1 cellular context compared by ENCODE assay signal in the genomic region with DNA sequence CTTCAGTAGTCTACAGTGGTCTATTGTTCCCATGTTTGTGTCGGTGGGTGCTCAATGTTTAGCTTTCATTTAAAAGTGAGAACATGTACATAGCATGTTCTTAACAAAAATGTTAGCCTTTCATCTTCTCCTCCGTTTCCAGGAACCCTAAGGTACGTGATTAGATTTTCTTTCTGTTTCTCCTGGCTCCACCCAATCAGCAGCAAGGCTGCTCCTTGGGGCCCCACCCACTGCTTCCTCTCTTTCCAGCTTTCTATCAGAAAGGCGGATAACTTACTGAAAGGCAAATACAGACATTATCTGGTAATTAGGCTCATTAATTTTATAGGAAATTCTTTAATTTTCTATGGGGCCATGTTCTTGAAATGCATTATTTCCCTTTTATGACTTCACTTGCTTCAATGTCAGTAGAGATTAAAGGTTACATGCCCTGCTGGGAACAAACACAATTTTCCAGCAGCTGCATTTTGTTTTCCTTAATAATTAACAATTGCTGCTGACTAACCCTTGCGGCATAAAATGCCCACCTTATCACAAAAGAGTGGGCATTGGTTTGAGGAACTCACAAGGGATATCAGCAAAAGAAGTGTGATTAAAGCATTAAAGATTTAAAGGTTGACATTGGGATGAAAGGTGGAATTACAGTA.
TF ChIP-seq lines count a peak whose summit lies in the region.

No MANE protein-coding gene starts in this region.

TF ChIP-seq in GM23338, 12 proteins besides CTCF, POLR2A, EP300 and RAD21 (continued from another document):
- TF ChIP-seq, protein P1, sequence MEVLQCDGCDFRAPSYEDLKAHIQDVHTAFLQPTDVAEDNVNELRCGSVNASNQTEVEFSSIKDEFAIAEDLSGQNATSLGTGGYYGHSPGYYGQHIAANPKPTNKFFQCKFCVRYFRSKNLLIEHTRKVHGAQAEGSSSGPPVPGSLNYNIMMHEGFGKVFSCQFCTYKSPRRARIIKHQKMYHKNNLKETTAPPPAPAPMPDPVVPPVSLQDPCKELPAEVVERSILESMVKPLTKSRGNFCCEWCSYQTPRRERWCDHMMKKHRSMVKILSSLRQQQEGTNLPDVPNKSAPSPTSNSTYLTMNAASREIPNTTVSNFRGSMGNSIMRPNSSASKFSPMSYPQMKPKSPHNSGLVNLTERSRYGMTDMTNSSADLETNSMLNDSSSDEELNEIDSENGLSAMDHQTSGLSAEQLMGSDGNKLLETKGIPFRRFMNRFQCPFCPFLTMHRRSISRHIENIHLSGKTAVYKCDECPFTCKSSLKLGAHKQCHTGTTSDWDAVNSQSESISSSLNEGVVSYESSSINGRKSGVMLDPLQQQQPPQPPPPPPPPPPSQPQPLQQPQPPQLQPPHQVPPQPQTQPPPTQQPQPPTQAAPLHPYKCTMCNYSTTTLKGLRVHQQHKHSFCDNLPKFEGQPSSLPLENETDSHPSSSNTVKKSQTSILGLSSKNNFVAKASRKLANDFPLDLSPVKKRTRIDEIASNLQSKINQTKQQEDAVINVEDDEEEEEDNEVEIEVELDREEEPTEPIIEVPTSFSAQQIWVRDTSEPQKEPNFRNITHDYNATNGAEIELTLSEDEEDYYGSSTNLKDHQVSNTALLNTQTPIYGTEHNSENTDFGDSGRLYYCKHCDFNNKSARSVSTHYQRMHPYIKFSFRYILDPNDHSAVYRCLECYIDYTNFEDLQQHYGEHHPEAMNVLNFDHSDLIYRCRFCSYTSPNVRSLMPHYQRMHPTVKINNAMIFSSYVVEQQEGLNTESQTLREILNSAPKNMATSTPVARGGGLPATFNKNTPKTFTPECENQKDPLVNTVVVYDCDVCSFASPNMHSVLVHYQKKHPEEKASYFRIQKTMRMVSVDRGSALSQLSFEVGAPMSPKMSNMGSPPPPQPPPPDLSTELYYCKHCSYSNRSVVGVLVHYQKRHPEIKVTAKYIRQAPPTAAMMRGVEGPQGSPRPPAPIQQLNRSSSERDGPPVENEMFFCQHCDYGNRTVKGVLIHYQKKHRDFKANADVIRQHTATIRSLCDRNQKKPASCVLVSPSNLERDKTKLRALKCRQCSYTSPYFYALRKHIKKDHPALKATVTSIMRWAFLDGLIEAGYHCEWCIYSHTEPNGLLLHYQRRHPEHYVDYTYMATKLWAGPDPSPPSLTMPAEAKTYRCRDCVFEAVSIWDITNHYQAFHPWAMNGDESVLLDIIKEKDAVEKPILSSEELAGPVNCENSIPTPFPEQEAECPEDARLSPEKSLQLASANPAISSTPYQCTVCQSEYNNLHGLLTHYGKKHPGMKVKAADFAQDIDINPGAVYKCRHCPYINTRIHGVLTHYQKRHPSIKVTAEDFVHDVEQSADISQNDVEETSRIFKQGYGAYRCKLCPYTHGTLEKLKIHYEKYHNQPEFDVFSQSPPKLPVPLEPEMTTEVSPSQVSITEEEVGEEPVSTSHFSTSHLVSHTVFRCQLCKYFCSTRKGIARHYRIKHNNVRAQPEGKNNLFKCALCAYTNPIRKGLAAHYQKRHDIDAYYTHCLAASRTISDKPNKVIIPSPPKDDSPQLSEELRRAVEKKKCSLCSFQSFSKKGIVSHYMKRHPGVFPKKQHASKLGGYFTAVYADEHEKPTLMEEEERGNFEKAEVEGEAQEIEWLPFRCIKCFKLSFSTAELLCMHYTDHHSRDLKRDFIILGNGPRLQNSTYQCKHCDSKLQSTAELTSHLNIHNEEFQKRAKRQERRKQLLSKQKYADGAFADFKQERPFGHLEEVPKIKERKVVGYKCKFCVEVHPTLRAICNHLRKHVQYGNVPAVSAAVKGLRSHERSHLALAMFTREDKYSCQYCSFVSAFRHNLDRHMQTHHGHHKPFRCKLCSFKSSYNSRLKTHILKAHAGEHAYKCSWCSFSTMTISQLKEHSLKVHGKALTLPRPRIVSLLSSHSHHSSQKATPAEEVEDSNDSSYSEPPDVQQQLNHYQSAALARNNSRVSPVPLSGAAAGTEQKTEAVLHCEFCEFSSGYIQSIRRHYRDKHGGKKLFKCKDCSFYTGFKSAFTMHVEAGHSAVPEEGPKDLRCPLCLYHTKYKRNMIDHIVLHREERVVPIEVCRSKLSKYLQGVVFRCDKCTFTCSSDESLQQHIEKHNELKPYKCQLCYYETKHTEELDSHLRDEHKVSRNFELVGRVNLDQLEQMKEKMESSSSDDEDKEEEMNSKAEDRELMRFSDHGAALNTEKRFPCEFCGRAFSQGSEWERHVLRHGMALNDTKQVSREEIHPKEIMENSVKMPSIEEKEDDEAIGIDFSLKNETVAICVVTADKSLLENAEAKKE (CRISPR knock-in tag; IDR thresholded peaks at IDR 0.05): no peak
- TF ChIP-seq POLR2AphosphoS5 (IDR thresholded peaks at IDR 0.05; ENCODE audit: low read depth) (no peak), EZH2 (IDR thresholded peaks at IDR 0.05; ENCODE audit: low read depth, unreplicated experiment) (no peak), STAT1 (IDR thresholded peaks at IDR 0.05; ENCODE audit: unreplicated experiment) (no peak), CREB1 (CRISPR knock-in tag; IDR thresholded peaks at IDR 0.05; ENCODE audit: low read depth) (no peak), ZNF114 (CRISPR knock-in tag; IDR thresholded peaks at IDR 0.05) (no peak), ZNF331 (CRISPR knock-in tag; IDR thresholded peaks at IDR 0.05; ENCODE audit: low read depth) (no peak), NANOG (IDR thresholded peaks at IDR 0.05; ENCODE audit: borderline replicate concordance) (no peak)
- TF ChIP-seq, protein P2, sequence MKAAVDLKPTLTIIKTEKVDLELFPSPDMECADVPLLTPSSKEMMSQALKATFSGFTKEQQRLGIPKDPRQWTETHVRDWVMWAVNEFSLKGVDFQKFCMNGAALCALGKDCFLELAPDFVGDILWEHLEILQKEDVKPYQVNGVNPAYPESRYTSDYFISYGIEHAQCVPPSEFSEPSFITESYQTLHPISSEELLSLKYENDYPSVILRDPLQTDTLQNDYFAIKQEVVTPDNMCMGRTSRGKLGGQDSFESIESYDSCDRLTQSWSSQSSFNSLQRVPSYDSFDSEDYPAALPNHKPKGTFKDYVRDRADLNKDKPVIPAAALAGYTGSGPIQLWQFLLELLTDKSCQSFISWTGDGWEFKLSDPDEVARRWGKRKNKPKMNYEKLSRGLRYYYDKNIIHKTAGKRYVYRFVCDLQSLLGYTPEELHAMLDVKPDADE (IDR thresholded peaks at IDR 0.05): no peak
- TF ChIP-seq, protein P3, sequence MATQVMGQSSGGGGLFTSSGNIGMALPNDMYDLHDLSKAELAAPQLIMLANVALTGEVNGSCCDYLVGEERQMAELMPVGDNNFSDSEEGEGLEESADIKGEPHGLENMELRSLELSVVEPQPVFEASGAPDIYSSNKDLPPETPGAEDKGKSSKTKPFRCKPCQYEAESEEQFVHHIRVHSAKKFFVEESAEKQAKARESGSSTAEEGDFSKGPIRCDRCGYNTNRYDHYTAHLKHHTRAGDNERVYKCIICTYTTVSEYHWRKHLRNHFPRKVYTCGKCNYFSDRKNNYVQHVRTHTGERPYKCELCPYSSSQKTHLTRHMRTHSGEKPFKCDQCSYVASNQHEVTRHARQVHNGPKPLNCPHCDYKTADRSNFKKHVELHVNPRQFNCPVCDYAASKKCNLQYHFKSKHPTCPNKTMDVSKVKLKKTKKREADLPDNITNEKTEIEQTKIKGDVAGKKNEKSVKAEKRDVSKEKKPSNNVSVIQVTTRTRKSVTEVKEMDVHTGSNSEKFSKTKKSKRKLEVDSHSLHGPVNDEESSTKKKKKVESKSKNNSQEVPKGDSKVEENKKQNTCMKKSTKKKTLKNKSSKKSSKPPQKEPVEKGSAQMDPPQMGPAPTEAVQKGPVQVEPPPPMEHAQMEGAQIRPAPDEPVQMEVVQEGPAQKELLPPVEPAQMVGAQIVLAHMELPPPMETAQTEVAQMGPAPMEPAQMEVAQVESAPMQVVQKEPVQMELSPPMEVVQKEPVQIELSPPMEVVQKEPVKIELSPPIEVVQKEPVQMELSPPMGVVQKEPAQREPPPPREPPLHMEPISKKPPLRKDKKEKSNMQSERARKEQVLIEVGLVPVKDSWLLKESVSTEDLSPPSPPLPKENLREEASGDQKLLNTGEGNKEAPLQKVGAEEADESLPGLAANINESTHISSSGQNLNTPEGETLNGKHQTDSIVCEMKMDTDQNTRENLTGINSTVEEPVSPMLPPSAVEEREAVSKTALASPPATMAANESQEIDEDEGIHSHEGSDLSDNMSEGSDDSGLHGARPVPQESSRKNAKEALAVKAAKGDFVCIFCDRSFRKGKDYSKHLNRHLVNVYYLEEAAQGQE (IDR thresholded peaks at IDR 0.05; ENCODE audit: unreplicated experiment): no peak
TF ChIP-seq in GM23338: peak in this region for 0.
